ENCODE assay signal across 9 cellular contexts in the genomic region with DNA sequence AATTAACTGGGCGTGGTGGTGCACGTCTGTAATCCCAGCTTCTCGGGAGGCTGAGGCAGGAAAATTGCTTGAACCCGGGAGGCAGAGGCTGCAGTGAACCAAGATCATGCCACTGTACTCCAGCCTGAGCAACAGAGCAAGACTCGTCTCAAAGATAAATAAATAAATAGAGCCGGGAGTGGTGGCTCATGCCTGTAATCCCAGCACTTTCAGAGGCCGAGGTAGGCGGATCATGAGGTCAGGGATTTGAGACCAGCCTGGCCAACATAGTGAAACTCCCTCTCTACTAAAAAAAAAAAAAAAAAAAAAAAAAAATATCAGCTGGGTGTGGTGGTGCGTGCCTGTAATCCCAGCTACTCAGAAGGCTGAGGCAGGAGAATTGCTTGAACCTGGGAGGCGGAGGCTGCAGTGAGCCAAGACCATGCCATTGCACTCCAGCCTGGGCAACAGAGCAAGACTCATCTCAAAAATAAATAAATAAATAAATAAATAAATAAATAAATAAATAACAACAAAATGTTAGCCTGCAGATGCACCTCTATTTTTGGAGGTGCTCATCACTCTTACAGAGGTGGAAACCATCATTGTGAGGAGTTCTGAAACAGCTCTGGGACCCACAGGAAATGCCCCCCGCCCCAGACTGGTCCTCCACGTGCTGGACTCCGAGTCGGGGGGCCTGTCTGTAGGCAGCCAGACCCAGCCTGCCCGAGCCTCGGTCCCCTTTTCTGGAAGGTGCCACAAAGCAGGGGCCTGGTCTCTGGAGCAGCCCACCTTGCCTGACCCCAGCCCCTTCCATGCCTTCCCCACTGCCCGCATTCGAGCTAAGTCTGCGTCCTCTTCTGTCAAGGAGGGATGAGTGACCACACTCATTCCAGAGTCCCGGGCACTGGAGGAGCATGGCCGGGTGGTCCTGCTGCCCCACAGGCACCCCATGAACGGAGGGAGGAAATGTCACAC. TPM values are rescaled to one million over a fixed set of nuclear protein-coding genes. Genes with fewer than 3 reads are reported as not detected.
A peak's percentile ranks its signal among the peaks of the same experiment; 100 is the strongest.
DNase-seq lines count a peak whose midpoint lies in the region; ATAC-seq and TF ChIP-seq lines count a peak whose summit lies in the region.
"Not testable (repeated sequence)": the region's sequence is repeated elsewhere in the genome, so short reads cannot be mapped to it uniquely, and the experiment has no call there.
"Had no signal": no experiment of that assay in that cellular context is flagged by ENCODE, and none has a peak within 500 bp of the region (broad histone marks: within the 10 kb centered on the region; RNA-seq: fewer than 3 reads in every experiment).

No MANE protein-coding gene starts in this region.

- peaks cover 52% of the 10 kb centered on the region for H3K36me3 Mint-ChIP-seq in GM23338 (ENCODE audit: low read depth)
- peaks cover 26% of the 10 kb centered on the region for H3K36me3 Mint-ChIP-seq in endodermal cell (ENCODE audit: low read depth)
- not testable (repeated sequence) for H3K36me3 Mint-ChIP-seq in neural crest cell (ENCODE audit: low read depth)

- H3K27ac ChIP-seq in GM23338 (ENCODE audit: low read depth); breast epithelium; endodermal cell (ENCODE audit: low read depth, low read length); sigmoid colon: not testable (repeated sequence)

- not testable (repeated sequence) for H3F3A ChIP-seq in GM23338 (replicated peaks; ENCODE audit: low read depth)

- not testable (repeated sequence) for H3K9me3 Mint-ChIP-seq in GM23338, endodermal cell, neural crest cell

- not testable (repeated sequence) for H3K27me3 ChIP-seq in GM23338 (ENCODE audit: insufficient read depth); MG63; breast epithelium; endodermal cell (ENCODE audit: control insufficient read depth, insufficient read depth, low read length, poor library complexity, severe bottlenecking); sigmoid colon

- H3K4me1 Mint-ChIP-seq in GM23338: peaks cover 32% of the 10 kb centered on the region
- not testable (repeated sequence) for H3K4me1 Mint-ChIP-seq in endodermal cell, neural crest cell

- not testable (repeated sequence) for H2AFZ ChIP-seq in GM23338

- 94 to 98% methylated on average over 11 to 22 of the region's 22 CpGs for WGBS in endodermal cell (ENCODE audit: insufficient coverage in 1 of 2, insufficient read length in 1 of 2), 2 experiments
- WGBS in sigmoid colon, 2 donors: 87 to 88% methylated on average over 22 of the region's 22 CpGs

- H3K4me1 ChIP-seq in GM23338 (ENCODE audit: insufficient read depth): peaks cover 18% of the 10 kb centered on the region
- H3K4me1 ChIP-seq in breast epithelium; endodermal cell (ENCODE audit: control insufficient read depth, insufficient read depth, low read length); sigmoid colon: not testable (repeated sequence)

- not testable (repeated sequence) for H3K9ac ChIP-seq in endodermal cell (ENCODE audit: extremely low read depth, low read length, poor library complexity, severe bottlenecking)

- not testable (repeated sequence) for H3K4me2 ChIP-seq in GM23338

- not testable (repeated sequence) for ATAC-seq in GM23338, left lobe of liver

- H3K27me3 Mint-ChIP-seq in GM23338 (ENCODE audit: insufficient read depth, low read depth, poor library complexity); endodermal cell (ENCODE audit: insufficient read depth); neural crest cell (ENCODE audit: low read depth): not testable (repeated sequence)

- not testable (repeated sequence) for H3K4me3 Mint-ChIP-seq in GM23338, endodermal cell, neural crest cell

- H3K9me3 ChIP-seq in MG63; breast epithelium; endodermal cell (ENCODE audit: control insufficient read depth, low read length); sigmoid colon: not testable (repeated sequence)

- peak overlapping the region; percentile 26 for H3K27ac Mint-ChIP-seq in GM23338
- not testable (repeated sequence) for H3K27ac Mint-ChIP-seq in endodermal cell
- H3K27ac Mint-ChIP-seq in neural crest cell (ENCODE audit: unreplicated experiment): peak overlapping the region; percentile 75

- not testable (repeated sequence) for H3K9me2 ChIP-seq in GM23338 (ENCODE audit: insufficient read depth)

- intact Hi-C loops in breast epithelium (cut with DNase I; ENCODE audit: low total_unique reads): loop anchor here (2.0 kb wide), 1 partner anchor 31 kb away; no protein-coding TSS in a partner anchor
- intact Hi-C loops in sigmoid colon (cut with DNase I): not testable (repeated sequence)

- peaks cover 98% of the 10 kb centered on the region for H3K79me2 ChIP-seq in GM23338 (replicated peaks; ENCODE audit: insufficient read depth)

- not testable (repeated sequence) for DNase-seq in GM23338 (ENCODE audit: low spot score); neural crest cell (ENCODE audit: low read depth, low spot score)
- DNase-seq in MG63 (peak; percentile 46), breast epithelium (ENCODE audit: low spot score in 2 of 2) (peak; percentile 4 to 45), endodermal cell (peak; percentile 19), left lobe of liver (ENCODE audit: low spot score) (peak; percentile 37), sigmoid colon (peak; percentile 52), ureter (ENCODE audit: low spot score) (peak; percentile 34)

- H3K36me3 ChIP-seq in GM23338 (ENCODE audit: insufficient read depth); MG63; breast epithelium; endodermal cell (ENCODE audit: control insufficient read depth, insufficient read depth, low read length); sigmoid colon: not testable (repeated sequence)

- peaks cover 48% of the 10 kb centered on the region for H4K20me1 ChIP-seq in GM23338 (replicated peaks; ENCODE audit: insufficient read depth)

- not testable (repeated sequence) for TF ChIP-seq EP300 in sigmoid colon (IDR thresholded peaks at IDR 0.05)

- TF ChIP-seq CTCF in GM23338 (conservative IDR thresholded peaks at IDR 0.05; ENCODE audit: low read depth in 2 of 2); breast epithelium (IDR thresholded peaks at IDR 0.05); endodermal cell (conservative IDR thresholded peaks at IDR 0.05); neural crest cell (conservative IDR thresholded peaks at IDR 0.05); sigmoid colon (IDR thresholded peaks at IDR 0.05): not testable (repeated sequence)

- not testable (repeated sequence) for H3K4me3 ChIP-seq in GM23338; MG63; breast epithelium; endodermal cell (ENCODE audit: low read length); sigmoid colon

- TF ChIP-seq POLR2A in breast epithelium (IDR thresholded peaks at IDR 0.05); sigmoid colon (IDR thresholded peaks at IDR 0.05): not testable (repeated sequence)

RNA-seq across cellular contexts. Expression of a gene that starts 18.2 kb away (rescaled TPM):
- 73.1 and 81.4 TPM in 2 replicates for total RNA-seq in GM23338 (2014; rRNA removed; shearing (Covaris generic))
- polyA plus RNA-seq in GM23338 (2016; fragmentation: Nextera tagmentation; extraction: Ambion mirVana) (16.7 and 22.0 TPM in 2 replicates), sigmoid colon (1 to 10 TPM; 3.5 to 4.4 (median 3.6) TPM)
- total RNA-seq in MG63 (2014; rRNA removed; shearing (Covaris generic); ENCODE audit: low replicate concordance): 0.49 and 18.6 TPM in 2 replicates
- total RNA-seq in breast epithelium (10 to 100 TPM in 2 of 3 donors, 1 to 10 TPM in 1; 1.3 to 38.8 (median 33.1) TPM), endodermal cell (10 to 100 TPM; 22.3 to 49.6 TPM), left lobe of liver (33.8 TPM), neural crest cell (7.6 and 10.0 TPM in 2 replicates), sigmoid colon (10 to 100 TPM in 3 of 4 donors, 1 to 10 TPM in 1; 8.0 to 43.8 (median 16.8) TPM), ureter (77.1 TPM)
- polyA plus RNA-seq in endodermal cell (2013, experiment 1 of 2): 6.4 TPM
- polyA plus RNA-seq in endodermal cell (2013, experiment 2 of 2): 7.0 TPM
- total RNA-seq: CD4-positive, alpha-beta memory T cell had no signal
- polyA plus RNA-seq: CD4-positive, alpha-beta memory T cell had no signal
